ENCODE assay signal across 8 cellular contexts in genomic region chr10:11551915-11552602, GRCh38. TPM values are rescaled to one million over a fixed set of nuclear protein-coding genes. Genes with fewer than 3 reads are reported as not detected.
DNase-seq lines count a peak whose midpoint lies in the region; ATAC-seq and TF ChIP-seq lines count a peak whose summit lies in the region.

No MANE protein-coding gene starts in this region.

- no peaks in the 10 kb centered on the region for H3K9me3 Mint-ChIP-seq in activated naive CD8-positive, alpha-beta T cell treated with anti-CD3 and anti-CD28 coated beads, Interleukin-2, amount 50 U/mL, for 24 hours

- H3K27me3 Mint-ChIP-seq in activated naive CD8-positive, alpha-beta T cell treated with anti-CD3 and anti-CD28 coated beads, Interleukin-2, amount 50 U/mL, for 24 hours = no peaks in the 10 kb centered on the region

- peak overlapping the region; percentile 73 for H3K27ac Mint-ChIP-seq in activated naive CD8-positive, alpha-beta T cell treated with anti-CD3 and anti-CD28 coated beads, Interleukin-2, amount 50 U/mL, for 24 hours

- peaks cover 0 to 39% (median 24%) of the 10 kb centered on the region in 11 experiments; a peak in 16 of 22 replicates for H3K9me3 ChIP-seq in BLaER1 treated with 17β-estradiol and CSF1 and Interleukin-3, amounts not matched to agents 10 nM and 100 nM (replicated peaks in 1 of 11)
- no peaks in the 10 kb centered on the region for H3K9me3 ChIP-seq in liver (ENCODE audit: control insufficient read depth in 4 of 4, low read length in 3 of 4)

- H3K4me1 ChIP-seq in BLaER1 treated with 17β-estradiol and CSF1 and Interleukin-3, amounts not matched to agents 10 nM and 100 nM = peaks cover 22 to 84% (median 50%) of the 10 kb centered on the region in 10 experiments
- peaks cover 0 to under 1% (median 0%) of the 10 kb centered on the region in 4 donors for H3K4me1 ChIP-seq in liver (ENCODE audit: control insufficient read depth in 4 of 4, insufficient read depth in 4 of 4, low read length in 3 of 4)

- no peak overlapping the region for H3K4me3 ChIP-seq in BLaER1 treated with 17β-estradiol and CSF1 and Interleukin-3, amounts not matched to agents 10 nM and 100 nM
- no peak overlapping the region for H3K4me3 ChIP-seq in liver (ENCODE audit: low read depth in 1 of 3, low read length in 3 of 3)

- H3K27ac ChIP-seq in BLaER1 treated with 17β-estradiol and CSF1 and Interleukin-3, amounts not matched to agents 10 nM and 100 nM = peak overlapping the region in 6 of 11 experiments; percentile 15 to 64 (median 40); a peak in 10 of 22 replicates
- H3K27ac ChIP-seq in liver (ENCODE audit: low read depth in 1 of 2, low read length in 2 of 2) = peak overlapping the region; percentile 61 to 63

- no peak for DNase-seq in activated naive CD8-positive, alpha-beta T cell treated with anti-CD3 and anti-CD28 coated beads, Interleukin-2, amount 50 U/mL, for 24 hours
- no peak for DNase-seq in NCI-H128 (lab: John Stamatoyannopoulos, UW; ENCODE audit: unreplicated experiment)
- no peak for DNase-seq in NCI-H1436 (lab: John Stamatoyannopoulos, UW)

- peak overlapping the region; percentile 40 for H3K4me3 Mint-ChIP-seq in activated naive CD8-positive, alpha-beta T cell treated with anti-CD3 and anti-CD28 coated beads, Interleukin-2, amount 50 U/mL, for 24 hours

- WGBS in liver = 82% methylated on average over 4 of the region's 4 CpGs

- peaks cover 0 to 32% (median 0%) of the 10 kb centered on the region in 11 experiments; a peak in 4 of 22 replicates for H4K20me1 ChIP-seq in BLaER1 treated with 17β-estradiol and CSF1 and Interleukin-3, amounts not matched to agents 10 nM and 100 nM

- H3K36me3 Mint-ChIP-seq in activated naive CD8-positive, alpha-beta T cell treated with anti-CD3 and anti-CD28 coated beads, Interleukin-2, amount 50 U/mL, for 24 hours (ENCODE audit: low read depth) = no peaks in the 10 kb centered on the region

- no peak for TF ChIP-seq RAD21 in liver (IDR thresholded peaks at IDR 0.05)

- H3K4me2 ChIP-seq in BLaER1 treated with 17β-estradiol and CSF1 and Interleukin-3, amounts not matched to agents 10 nM and 100 nM = peak overlapping the region in 6 of 11 experiments; percentile 13 to 80 (median 62); a peak in 12 of 22 replicates

- ATAC-seq in HG03442 (IDR thresholded peaks at IDR 0.05; ENCODE audit: unreplicated experiment) (peak; percentile 37), GM21360 (IDR thresholded peaks at IDR 0.05; ENCODE audit: unreplicated experiment) (no peak), HG02870 (IDR thresholded peaks at IDR 0.05; ENCODE audit: unreplicated experiment) (no peak)
- ATAC-seq in activated naive CD8-positive, alpha-beta T cell treated with anti-CD3 and anti-CD28 coated beads, Interleukin-2, amount 50 U/mL, for 24 hours = peak; percentile 91

- peaks cover 0 to 15% (median 0%) of the 10 kb centered on the region in 11 experiments; a peak in 3 of 22 replicates for H3K36me3 ChIP-seq in BLaER1 treated with 17β-estradiol and CSF1 and Interleukin-3, amounts not matched to agents 10 nM and 100 nM
- H3K36me3 ChIP-seq in liver (ENCODE audit: control insufficient read depth in 4 of 4, insufficient read depth in 3 of 4, low read depth in 1 of 4, low read length in 3 of 4) = peaks cover 0 to 2% (median 0%) of the 10 kb centered on the region in 4 donors

- peaks cover 49% of the 10 kb centered on the region for H3K4me1 Mint-ChIP-seq in activated naive CD8-positive, alpha-beta T cell treated with anti-CD3 and anti-CD28 coated beads, Interleukin-2, amount 50 U/mL, for 24 hours

- no peaks in the 10 kb centered on the region for H3K27me3 ChIP-seq in BLaER1 treated with 17β-estradiol and CSF1 and Interleukin-3, amounts not matched to agents 10 nM and 100 nM
- H3K27me3 ChIP-seq in liver (ENCODE audit: control insufficient read depth in 4 of 4, insufficient read depth in 4 of 4, low read length in 3 of 4) = no peaks in the 10 kb centered on the region

- no peak for TF ChIP-seq CTCF in liver (IDR thresholded peaks at IDR 0.05; ENCODE audit: low read depth, low read length, missing input control)

- H3K9ac ChIP-seq in BLaER1 treated with 17β-estradiol and CSF1 and Interleukin-3, amounts not matched to agents 10 nM and 100 nM = peak overlapping the region in 3 of 11 experiments; percentile 27 to 31 (median 27); a peak in 3 of 22 replicates
- H3K9ac ChIP-seq in liver (ENCODE audit: low read depth in 1 of 2, low read length in 2 of 2) = no peak overlapping the region

TF ChIP-seq in liver, 16 proteins besides CTCF, POLR2A, EP300 and RAD21:
- TF ChIP-seq HNF4A (conservative IDR thresholded peaks at IDR 0.05) (no peak), ATF3 (IDR thresholded peaks at IDR 0.05) (no peak), JUND (IDR thresholded peaks at IDR 0.05) (peak; percentile 25 to 87)
TF ChIP-seq in liver: peak in this region for 1.

RNA-seq across cellular contexts. Expression of gene USP6NL, which starts 59.4 kb away (rescaled TPM):
- total RNA-seq in liver = 10 to 100 TPM; 14.9 to 15.0 TPM
- polyA plus RNA-seq in liver = 1 to 10 TPM; 3.8 to 5.5 TPM

Comparison
In these comparisons a context has a peak if more than half of its experiments do, and no peak if none do; other contexts are left out.
1. ATAC-seq: peak in HG03442 (single experiment) and activated naive CD8-positive, alpha-beta T cell treated with anti-CD3 and anti-CD28 coated beads, Interleukin-2, amount 50 U/mL, for 24 hours (single experiment); none in GM21360 (single experiment) and HG02870 (single experiment).